8 cellular contexts compared by ENCODE assay signal in genomic region chr19:18469245-18470107, GRCh38. TPM values are rescaled to one million over a fixed set of nuclear protein-coding genes. Genes with fewer than 3 reads are reported as not detected.
DNase-seq lines count a peak whose midpoint lies in the region; ATAC-seq and TF ChIP-seq lines count a peak whose summit lies in the region.

No MANE protein-coding gene starts in this region.

- DNase-seq in NCI-H510A treated with DMSO at 0.1 percent for 48 hours (lab: John Stamatoyannopoulos, UW), result peak; percentile 52
- no peak for DNase-seq in NCI-H510A (lab: John Stamatoyannopoulos, UW)
- DNase-seq in activated T-cell treated with anti-CD3 and anti-CD28 coated beads, Interleukin-2, amount 50 U/mL, for 4 hours, result peak; percentile 61
- DNase-seq in fibroblast of peridontal ligament (ENCODE audit: extremely low read depth), result peak; percentile 67
- DNase-seq in upper lobe of left lung, result peak; percentile 63 to 81

- no peaks in the 10 kb centered on the region for H3K27me3 Mint-ChIP-seq in activated T-cell treated with anti-CD3 and anti-CD28 coated beads, Interleukin-2, amount 50 U/mL, for 4 hours (ENCODE audit: low read depth)

- no peaks in the 10 kb centered on the region for H3K79me2 ChIP-seq in OCI-LY1 (ENCODE audit: insufficient read depth, low read length)

- peaks cover 19% of the 10 kb centered on the region for H3K4me1 Mint-ChIP-seq in activated T-cell treated with anti-CD3 and anti-CD28 coated beads, Interleukin-2, amount 50 U/mL, for 4 hours (ENCODE audit: low read depth)

- no peaks in the 10 kb centered on the region for H3F3A ChIP-seq in OCI-LY1 (ENCODE audit: insufficient read depth, low read length)

- TF ChIP-seq CTCF in OCI-LY1 (IDR thresholded peaks at IDR 0.05; ENCODE audit: low read length) (peak; percentile 77), neutrophil (IDR thresholded peaks at IDR 0.05) (peak; percentile 76), upper lobe of left lung (IDR thresholded peaks at IDR 0.05) (peak; percentile 80 to 86 (median 82))

- no peaks in the 10 kb centered on the region for H3K4me1 ChIP-seq in OCI-LY1 (ENCODE audit: insufficient read depth, low read length, severe bottlenecking)
- H3K4me1 ChIP-seq in neutrophil (ENCODE audit: control insufficient read depth in 1 of 2, insufficient read depth in 1 of 2, low read depth in 1 of 2, low read length in 1 of 2), result peaks cover 38 to 51% of the 10 kb centered on the region in 2 experiments
- peaks cover 44 to 62% (median 49%) of the 10 kb centered on the region in 4 donors for H3K4me1 ChIP-seq in upper lobe of left lung

- no peak overlapping the region for H3K9ac ChIP-seq in OCI-LY1 (ENCODE audit: low read length)

- H3K27ac ChIP-seq in OCI-LY1 (ENCODE audit: low read depth, low read length, poor library complexity, severe bottlenecking) (no peak overlapping the region), neutrophil (peak overlapping the region; percentile 68), upper lobe of left lung (peak overlapping the region in 2 of 4 donors; percentile 26 to 36)

- H4K20me1 ChIP-seq in OCI-LY1 (ENCODE audit: insufficient read depth, low read length), result no peaks in the 10 kb centered on the region

- no peak overlapping the region for H3K4me3 ChIP-seq in OCI-LY1 (ENCODE audit: low read depth, low read length, poor library complexity, severe bottlenecking)
- H3K4me3 ChIP-seq in neutrophil (ENCODE audit: low read depth in 1 of 2, low read length in 1 of 2), result peak overlapping the region in 1 of 2 experiments; percentile 6
- H3K4me3 ChIP-seq in upper lobe of left lung, result no peak overlapping the region

- TF ChIP-seq POLR2A in upper lobe of left lung (IDR thresholded peaks at IDR 0.05), result no peak

- peaks cover 8% of the 10 kb centered on the region; the same call in 1 of the 2 replicates for H3K36me3 ChIP-seq in OCI-LY1 (ENCODE audit: insufficient read depth, low read length)
- H3K36me3 ChIP-seq in neutrophil, result peaks cover 71% of the 10 kb centered on the region
- H3K36me3 ChIP-seq in upper lobe of left lung, result peaks cover 0 to 27% (median 14%) of the 10 kb centered on the region in 4 donors

- H3K36me3 Mint-ChIP-seq in activated T-cell treated with anti-CD3 and anti-CD28 coated beads, Interleukin-2, amount 50 U/mL, for 4 hours (ENCODE audit: insufficient read depth), result peaks cover under 1% of the 10 kb centered on the region

- H3K4me2 ChIP-seq in OCI-LY1 (ENCODE audit: low read length), result no peak overlapping the region

- H3K9me3 Mint-ChIP-seq in activated T-cell treated with anti-CD3 and anti-CD28 coated beads, Interleukin-2, amount 50 U/mL, for 4 hours, result no peaks in the 10 kb centered on the region

- ATAC-seq in activated T-cell treated with anti-CD3 and anti-CD28 coated beads, Interleukin-2, amount 50 U/mL, for 4 hours, result peak; percentile 59 to 70
- ATAC-seq in upper lobe of left lung (ENCODE audit: low FRiP score in 2 of 2) (peak; percentile 35 to 78), GM18520 (IDR thresholded peaks at IDR 0.05; ENCODE audit: unreplicated experiment) (no peak)

- no peaks in the 10 kb centered on the region for H3K9me3 ChIP-seq in OCI-LY1 (ENCODE audit: low read length)
- H3K9me3 ChIP-seq in neutrophil, result no peaks in the 10 kb centered on the region
- no peaks in the 10 kb centered on the region for H3K9me3 ChIP-seq in upper lobe of left lung

- no peaks in the 10 kb centered on the region for H3K27me3 ChIP-seq in OCI-LY1 (ENCODE audit: insufficient read depth, low read length)
- H3K27me3 ChIP-seq in neutrophil, result no peaks in the 10 kb centered on the region
- no peaks in the 10 kb centered on the region for H3K27me3 ChIP-seq in upper lobe of left lung

- TF ChIP-seq EP300 in upper lobe of left lung (IDR thresholded peaks at IDR 0.05), result no peak

- WGBS in upper lobe of left lung, 2 donors, result 64 to 74% methylated on average over 18 to 30 of the region's 30 CpGs

- H3K4me3 Mint-ChIP-seq in activated T-cell treated with anti-CD3 and anti-CD28 coated beads, Interleukin-2, amount 50 U/mL, for 4 hours, result no peak overlapping the region

- H2AFZ ChIP-seq in OCI-LY1 (ENCODE audit: low read length), result no peak overlapping the region

- no peaks in the 10 kb centered on the region for H3K9me2 ChIP-seq in OCI-LY1 (ENCODE audit: low read depth, low read length)

RNA-seq across cellular contexts. Expression of gene ISYNA1, which starts 31.5 kb away (rescaled TPM):
- total RNA-seq in activated T-cell treated with anti-CD3 and anti-CD28 coated beads, Interleukin-2, amount 50 U/mL, for 4 hours, result 10 to 100 TPM; 10.2 to 16.6 (median 14.4) TPM
- 10 to 100 TPM; 14.5 to 55.5 (median 20.0) TPM for total RNA-seq in upper lobe of left lung

RNA-seq across cellular contexts. Expression of gene SSBP4, which starts 50.3 kb away (rescaled TPM):
- total RNA-seq in activated T-cell treated with anti-CD3 and anti-CD28 coated beads, Interleukin-2, amount 50 U/mL, for 4 hours, result 100 to 1,000 TPM; 119 to 155 (median 135) TPM
- 100 to 1,000 TPM in 1 of 6 donors, 10 to 100 TPM in 5; 52.0 to 157 (median 84.1) TPM for total RNA-seq in upper lobe of left lung

RNA-seq across cellular contexts. Expression of gene ELL, which starts 52.4 kb away (rescaled TPM):
- 10 to 100 TPM; 25.6 to 32.5 (median 28.8) TPM for total RNA-seq in activated T-cell treated with anti-CD3 and anti-CD28 coated beads, Interleukin-2, amount 50 U/mL, for 4 hours
- total RNA-seq in upper lobe of left lung, result 10 to 100 TPM; 19.8 to 66.0 (median 22.4) TPM
